Comparison of ENCODE assay signal across 17 cellular contexts in genomic region chr2:196076778-196077568, GRCh38. TPM values are rescaled to one million over a fixed set of nuclear protein-coding genes. Genes with fewer than 3 reads are reported as not detected.
DNase-seq lines count a peak whose midpoint lies in the region; ATAC-seq and TF ChIP-seq lines count a peak whose summit lies in the region.
"Had no signal": no experiment of that assay in that cellular context is flagged by ENCODE, and none has a peak within 500 bp of the region (broad histone marks: within the 10 kb centered on the region; RNA-seq: fewer than 3 reads in every experiment).

No MANE protein-coding gene starts in this region.

- no peaks in the 10 kb centered on the region for H3K4me1 ChIP-seq in esophagus squamous epithelium
- H3K4me1 ChIP-seq: colonic mucosa had no signal

- H3K4me1 Mint-ChIP-seq in WTC11 = peaks cover 19% of the 10 kb centered on the region

- CTCF ChIA-PET in WTC11 (lab: Charles Lee) = interaction anchor here (0.6 to 5.1 kb wide), 12 partner anchors 9 to 377 kb away, joined by 3 to 47 read pairs (median 6); partner anchors contain the start of genes DNAH7 and STK17B

- POLR2A ChIA-PET in WTC11 (lab: Charles Lee) = interaction anchor here (0.5 kb wide), 1 partner anchor 36 kb away, joined by 3 read pairs; no protein-coding TSS in a partner anchor

- no peaks in the 10 kb centered on the region for H3K9me3 ChIP-seq in esophagus squamous epithelium
- H3K9me3 ChIP-seq: colonic mucosa had no signal

- H3K36me3 Mint-ChIP-seq in WTC11 = no peaks in the 10 kb centered on the region

- TF ChIP-seq CTCF in WTC11 (IDR thresholded peaks at IDR 0.05) (no peak), esophagus squamous epithelium (IDR thresholded peaks at IDR 0.05) (no peak)

- no peak for DNase-seq in WTC11 (ENCODE audit: low spot score)
- DNase-seq in stimulated activated naive CD8-positive, alpha-beta T cell treated with anti-CD3 and anti-CD28 coated beads, Interleukin-15, Interleukin-2, amounts not matched to agents 100 U/mL and 50 U/mL, for 24 hours = no peak
- no peak for DNase-seq in C1 segment of cervical spinal cord (lab: John Stamatoyannopoulos, UW)
- no peak for DNase-seq in stimulated activated naive CD4-positive, alpha-beta T cell treated with Interleukin-2 at 50 U/mL for 16 hours (lab: John Stamatoyannopoulos, UW)
- no peak for DNase-seq in esophagus squamous epithelium (lab: John Stamatoyannopoulos, UW)
- DNase-seq: activated CD4-positive, alpha-beta T cell treated with anti-CD3 and anti-CD28 coated beads for 48 hours; activated T-cell treated with anti-CD3 and anti-CD28 coated beads, Interleukin-2, amount 50 U/mL, for 48 hours; amniotic stem cell; colonic mucosa; DMS79 treated with DMSO at 0.1 percent for 48 hours; left colon; NCI-H1105; T-helper 1 cell had no signal

- no peak overlapping the region for H3K27ac Mint-ChIP-seq in WTC11

- ATAC-seq in GM19023 (IDR thresholded peaks at IDR 0.05; ENCODE audit: unreplicated experiment) = peak; percentile 41
- ATAC-seq in HG02610 (IDR thresholded peaks at IDR 0.05; ENCODE audit: unreplicated experiment) = peak; percentile 72
- peak; percentile 43 for ATAC-seq in WTC11
- peak; percentile 37 for ATAC-seq in stimulated activated naive CD8-positive, alpha-beta T cell treated with anti-CD3 and anti-CD28 coated beads, Interleukin-15, Interleukin-2, amounts not matched to agents 100 U/mL and 50 U/mL, for 24 hours
- ATAC-seq: HCT116 had no signal

- H3K4me3 ChIP-seq in esophagus squamous epithelium = no peak overlapping the region
- H3K4me3 ChIP-seq: colonic mucosa had no signal

- no peak for TF ChIP-seq POLR2A in esophagus squamous epithelium (IDR thresholded peaks at IDR 0.05)

- H3K27me3 Mint-ChIP-seq in WTC11 (ENCODE audit: low read depth) = no peaks in the 10 kb centered on the region

- H3K27ac ChIP-seq in esophagus squamous epithelium = no peak overlapping the region
- H3K27ac ChIP-seq: C4-2B, colonic mucosa had no signal

- no peaks in the 10 kb centered on the region for H3K36me3 ChIP-seq in esophagus squamous epithelium
- H3K36me3 ChIP-seq: colonic mucosa had no signal

- no peak overlapping the region for H3K4me3 Mint-ChIP-seq in WTC11

- H3K27me3 ChIP-seq in esophagus squamous epithelium = no peaks in the 10 kb centered on the region
- H3K27me3 ChIP-seq: colonic mucosa had no signal

- H3K9me3 Mint-ChIP-seq in WTC11 = peaks cover 2% of the 10 kb centered on the region

- intact Hi-C loops in esophagus squamous epithelium (cut with DNase I) = loop anchor here (10.0 kb wide), 2 partner anchors 198 to 258 kb away; no protein-coding TSS in a partner anchor

- 56 to 70% methylated on average over 5 of the region's 5 CpGs for WGBS in esophagus squamous epithelium, 2 donors

TF ChIP-seq in WTC11, 78 proteins besides CTCF, POLR2A, EP300 and RAD21:
- TF ChIP-seq ATF1 (CRISPR knock-in tag; IDR thresholded peaks at IDR 0.05) = no peak
- no peak for TF ChIP-seq GABPB1 (CRISPR knock-in tag; IDR thresholded peaks at IDR 0.05)
- no peak for TF ChIP-seq ZNF317 (CRISPR knock-in tag; IDR thresholded peaks at IDR 0.05; ENCODE audit: borderline replicate concordance, low read depth)
- TF ChIP-seq GRHL2 (CRISPR knock-in tag; IDR thresholded peaks at IDR 0.05; ENCODE audit: insufficient replicate concordance, severe bottlenecking) = no peak
- TF ChIP-seq NR1H2 (CRISPR knock-in tag; IDR thresholded peaks at IDR 0.05) = no peak
- TF ChIP-seq CBFB (CRISPR knock-in tag; IDR thresholded peaks at IDR 0.05; ENCODE audit: low read depth) = no peak
- TF ChIP-seq ATF3 (CRISPR knock-in tag; conservative IDR thresholded peaks at IDR 0.05) = no peak
- TF ChIP-seq ZNF425 (CRISPR knock-in tag; conservative IDR thresholded peaks at IDR 0.05) = no peak
- no peak for TF ChIP-seq ETV6 (CRISPR knock-in tag; IDR thresholded peaks at IDR 0.05)
- no peak for TF ChIP-seq FOXP1 (CRISPR knock-in tag; IDR thresholded peaks at IDR 0.05; ENCODE audit: borderline replicate concordance)
- no peak for TF ChIP-seq JUN (CRISPR knock-in tag; IDR thresholded peaks at IDR 0.05)
- TF ChIP-seq ZBTB43 (CRISPR knock-in tag; IDR thresholded peaks at IDR 0.05) = no peak
- no peak for TF ChIP-seq TCF7 (CRISPR knock-in tag; IDR thresholded peaks at IDR 0.05; ENCODE audit: low read depth)
- TF ChIP-seq HMGA2 (CRISPR knock-in tag; IDR thresholded peaks at IDR 0.05) = no peak
- no peak for TF ChIP-seq NFE2L1 (CRISPR knock-in tag; IDR thresholded peaks at IDR 0.05)
- no peak for TF ChIP-seq TEAD4 (CRISPR knock-in tag; IDR thresholded peaks at IDR 0.05)
- TF ChIP-seq ATF6 (CRISPR knock-in tag; IDR thresholded peaks at IDR 0.05) = no peak
- no peak for TF ChIP-seq SMAD4 (CRISPR knock-in tag; IDR thresholded peaks at IDR 0.05)
- no peak for TF ChIP-seq ZNF219 (CRISPR knock-in tag; IDR thresholded peaks at IDR 0.05; ENCODE audit: borderline replicate concordance)
TF ChIP-seq in WTC11: peak in this region for 0.

RNA-seq across cellular contexts. Expression of gene DNAH7, which starts 8.3 kb away (rescaled TPM):
- total RNA-seq in WTC11 (2021) (0.04 to 0.23 TPM (median 0.14 TPM) in 3 replicates), esophagus squamous epithelium (under 1 TPM; 0.15 to 0.76 (median 0.28) TPM)
